ENCODE assay signal across 6 cellular contexts in genomic region chr16:23510915-23511270, GRCh38. TPM values are rescaled to one million over a fixed set of nuclear protein-coding genes. Genes with fewer than 3 reads are reported as not detected.
DNase-seq lines count a peak whose midpoint lies in the region; ATAC-seq, FAIRE-seq and TF ChIP-seq lines count a peak whose summit lies in the region.
"Not testable (repeated sequence)": the region's sequence is repeated elsewhere in the genome, so short reads cannot be mapped to it uniquely, and the experiment has no call there.

No MANE protein-coding gene starts in this region.

- H3K27ac Mint-ChIP-seq in glutamatergic neuron (ENCODE audit: unreplicated experiment) = peak overlapping the region; percentile 48
- H3K27ac Mint-ChIP-seq in nephron = peak overlapping the region in 2 of 3 experiments; percentile 73 to 83

- H2AFZ ChIP-seq in GM12878 (ENCODE audit: control insufficient read depth, low read depth, low read length) = peak overlapping the region; percentile 93

- SMC1A ChIA-PET in GM12878 (lab: Charles Lee; ENCODE audit: uncharacterized antibody, unreplicated experiment) = not testable (repeated sequence)

- not testable (repeated sequence) for FAIRE-seq in GM12878 (lab: Jason Lieb, UNC)

- not testable (repeated sequence) for H3K27me3 ChIP-seq in GM12878 (replicated peaks in 1 of 2; ENCODE audit: control insufficient read depth in 2 of 2, insufficient read depth in 2 of 2, low read length in 1 of 2); thoracic aorta (replicated peaks; ENCODE audit: insufficient read depth)

- RAD21 ChIA-PET in GM12878 (lab: Charles Lee; ENCODE audit: unreplicated experiment) = not testable (repeated sequence)

- DNase-seq in SK-N-MC (ENCODE audit: low read depth, low spot score); GM12878 (ENCODE audit: low read depth, low spot score); glutamatergic neuron; thoracic aorta (ENCODE audit: low spot score): not testable (repeated sequence)

- TF ChIP-seq CTCF in GM12878 (IDR thresholded peaks at IDR 0.05 in 2 of 3, conservative IDR thresholded peaks at IDR 0.05 in 1 of 3; ENCODE audit: control insufficient read depth in 2 of 3, extremely low read depth in 1 of 3, insufficient read depth in 1 of 3, low read depth in 3 of 3, low read length in 3 of 3); glutamatergic neuron (IDR thresholded peaks at IDR 0.05; ENCODE audit: partially characterized antibody, unreplicated experiment); nephron (IDR thresholded peaks at IDR 0.05; ENCODE audit: unreplicated experiment in 3 of 3); thoracic aorta (IDR thresholded peaks at IDR 0.05): not testable (repeated sequence)

- TF ChIP-seq EP300 in GM12878 (IDR thresholded peaks at IDR 0.05; ENCODE audit: borderline replicate concordance in 1 of 2, control insufficient read depth in 1 of 2, low read depth in 2 of 2, low read length in 2 of 2) = not testable (repeated sequence)

- not testable (repeated sequence) for H3K36me3 ChIP-seq in SK-N-MC (ENCODE audit: insufficient read depth, low read length); GM12878 (ENCODE audit: control insufficient read depth in 2 of 2, insufficient read depth in 2 of 2, low read length in 1 of 2); thoracic aorta

- not testable (repeated sequence) for H3K36me3 Mint-ChIP-seq in glutamatergic neuron (ENCODE audit: unreplicated experiment)
- H3K36me3 Mint-ChIP-seq in nephron (ENCODE audit: low read depth) = peaks cover 17% of the 10 kb centered on the region

- H3K9me3 ChIP-seq in SK-N-MC (ENCODE audit: low read depth, low read length); GM12878 (replicated peaks; ENCODE audit: control insufficient read depth, insufficient read depth, low read length); thoracic aorta: not testable (repeated sequence)

- H3K79me2 ChIP-seq in GM12878 (ENCODE audit: control insufficient read depth, insufficient read depth, low read length) = peaks cover 48% of the 10 kb centered on the region

- in situ Hi-C loops in GM12878 (cut with MboI) = not testable (repeated sequence)

- not testable (repeated sequence) for H3K9ac ChIP-seq in SK-N-MC (ENCODE audit: insufficient read length)
- H3K9ac ChIP-seq in GM12878 (ENCODE audit: control insufficient read depth, insufficient read depth, low read length) = peak overlapping the region; percentile 86

- H3K4me2 ChIP-seq in GM12878 (ENCODE audit: control insufficient read depth, insufficient read depth) = peak overlapping the region; percentile 90

- 45% methylated on average over 8 of the region's 10 CpGs for WGBS in GM12878 (ENCODE audit: insufficient coverage, insufficient replicate concordance, low lambda C conversion rate, missing lambda C conversion rate)

- H3K4me3 Mint-ChIP-seq in glutamatergic neuron (ENCODE audit: unreplicated experiment) = peak overlapping the region; percentile 86
- H3K4me3 Mint-ChIP-seq in nephron = peak overlapping the region; percentile 84 to 89 (median 89)

- peaks cover 15% of the 10 kb centered on the region for H3K27me3 Mint-ChIP-seq in glutamatergic neuron (ENCODE audit: unreplicated experiment)
- not testable (repeated sequence) for H3K27me3 Mint-ChIP-seq in nephron (ENCODE audit: low read depth)

- not testable (repeated sequence) for BruUV-seq in GM12878 (replicated peaks; lab: Mats Ljungman, UMichigan)

- H3K4me1 Mint-ChIP-seq in glutamatergic neuron (ENCODE audit: low read depth, unreplicated experiment) (peaks cover 19% of the 10 kb centered on the region), nephron (peaks cover 28% of the 10 kb centered on the region)

- H3K4me3 ChIP-seq in GM08714 (ENCODE audit: low read length) (peak overlapping the region; percentile 79; the same call in 1 of the 2 replicates), SK-N-MC (peak overlapping the region; percentile 78), GM12878 (peak overlapping the region; percentile 94; the same call in 1 of the 2 replicates), thoracic aorta (peak overlapping the region; percentile 79)

- H3K4me1 ChIP-seq in GM12878 (ENCODE audit: control insufficient read depth, insufficient read depth, low read length) = peaks cover 13% of the 10 kb centered on the region
- H3K4me1 ChIP-seq in thoracic aorta (ENCODE audit: control insufficient read depth in 1 of 2, low read depth in 2 of 2) = peaks cover 16 to 38% of the 10 kb centered on the region in 2 donors

- not testable (repeated sequence) for TF ChIP-seq RAD21 in GM12878 (IDR thresholded peaks at IDR 0.05; ENCODE audit: insufficient read depth, low read depth, low read length)

- peaks cover 12% of the 10 kb centered on the region for H4K20me1 ChIP-seq in GM12878 (ENCODE audit: control insufficient read depth, insufficient read depth)

- CTCF ChIA-PET in GM12878 (lab: Yijun Ruan, JAX) = interaction anchor here (1.9 kb wide), 1 partner anchor 86 kb away, joined by 8 read pairs; no protein-coding TSS in a partner anchor

- H3K9me3 Mint-ChIP-seq in glutamatergic neuron (ENCODE audit: unreplicated experiment) = peaks cover 13% of the 10 kb centered on the region
- H3K9me3 Mint-ChIP-seq in nephron = not testable (repeated sequence)

- POLR2A ChIA-PET in GM12878 (lab: Charles Lee) = interaction anchor here (0.7 to 2.1 kb wide), 2 partner anchors 11 to 14 kb away, joined by 3 to 6 read pairs; no protein-coding TSS in a partner anchor

- intact Hi-C loops in GM12878 (cut with micrococcal nuclease; ENCODE audit: unreplicated experiment) = not testable (repeated sequence)

- ATAC-seq in GM12878; thoracic aorta (ENCODE audit: insufficient number of reproducible peaks, low FRiP score, low read depth): not testable (repeated sequence)

- not testable (repeated sequence) for H3K27ac ChIP-seq in SK-N-MC
- peak overlapping the region; percentile 76 for H3K27ac ChIP-seq in GM12878 (ENCODE audit: control insufficient read depth, insufficient read depth)
- H3K27ac ChIP-seq in thoracic aorta = peak overlapping the region in 1 of 2 donors; percentile 64

- TF ChIP-seq POLR2A in GM12878 (IDR thresholded peaks at IDR 0.05; ENCODE audit: low read depth, low read length) = not testable (repeated sequence)

RNA-seq across cellular contexts. Expression of gene GGA2, which starts 0.6 kb away (rescaled TPM):
- total RNA-seq in GM12878 (2013; cell fraction: nucleolus; rRNA removed) = 287 and 319 TPM in 2 replicates
- 57.9 and 62.0 TPM in 2 replicates for total RNA-seq in GM12878 (2014; rRNA removed)
- total RNA-seq in GM12878 (2014; rRNA removed; fragmentation: Illumina TruSeq; extraction: Trizol) = 56.8 and 56.9 TPM in 2 replicates
- total RNA-seq in GM12878 (2021) = 106 and 113 TPM in 2 replicates
- 42.8 TPM for polyA plus RNA-seq in GM12878 (2011; ENCODE audit: low read depth)
- polyA plus RNA-seq in GM12878 (2011; rRNA removed) = 105 and 145 TPM in 2 replicates
- 58.9 and 72.5 TPM in 2 replicates for polyA plus RNA-seq in GM12878 (2011; cell fraction: cytosol; rRNA removed)
- 191 and 225 TPM in 2 replicates for polyA plus RNA-seq in GM12878 (2011; cell fraction: nucleus; rRNA removed)
- 65.6 and 83.8 TPM in 2 replicates for polyA plus RNA-seq in GM12878 (2012)
- polyA plus RNA-seq in GM12878 (2014; fragmentation: Illumina TruSeq; extraction: Trizol) = 153 and 192 TPM in 2 replicates
- 10 to 100 TPM; 14.1 to 21.5 TPM for polyA plus RNA-seq in GM12878 (2014; fragmentation: Nextera tagmentation; extraction: Ambion mirVana)
- 75.1 and 77.2 TPM in 2 replicates for polyA plus RNA-seq in GM12878 (2014; rRNA removed)
- polyA plus RNA-seq in GM12878 (2016; fragmentation: Nextera tagmentation; extraction: Ambion mirVana) = 10 to 100 TPM; 96.0 to 97.1 TPM
- 84.8 and 103 TPM in 2 replicates for polyA minus RNA-seq in GM12878 (2011; rRNA and poly(A)+ RNA removed)
- polyA minus RNA-seq in GM12878 (2011; cell fraction: cytosol; rRNA and poly(A)+ RNA removed) = 32.7 and 35.3 TPM in 2 replicates
- 47.3 and 59.9 TPM in 2 replicates for polyA minus RNA-seq in GM12878 (2011; cell fraction: nucleus; rRNA and poly(A)+ RNA removed)
- 51.6 TPM for total RNA-seq in glutamatergic neuron (ENCODE audit: unreplicated experiment)
- 10 to 100 TPM; 61.7 to 61.9 TPM for total RNA-seq in thoracic aorta

RNA-seq across cellular contexts. Expression of gene EARS2, which starts 46.3 kb away (rescaled TPM):
- total RNA-seq in GM12878 (2013; cell fraction: nucleolus; rRNA removed) = 85.7 and 98.9 TPM in 2 replicates
- total RNA-seq in GM12878 (2014; rRNA removed) (38.0 and 39.0 TPM in 2 replicates), GM12878 (2014; rRNA removed; fragmentation: Illumina TruSeq; extraction: Trizol) (36.7 TPM in 2 replicates), GM12878 (2021) (28.8 and 32.1 TPM in 2 replicates), glutamatergic neuron (ENCODE audit: unreplicated experiment) (8.3 TPM), thoracic aorta (10 to 100 TPM; 26.3 to 29.8 TPM)
- 32.3 TPM for polyA plus RNA-seq in GM12878 (2011; ENCODE audit: low read depth)
- polyA plus RNA-seq in GM12878 (2011; rRNA removed) (63.0 and 65.9 TPM in 2 replicates), GM12878 (2014; fragmentation: Illumina TruSeq; extraction: Trizol) (41.3 and 47.9 TPM in 2 replicates), GM12878 (2014; fragmentation: Nextera tagmentation; extraction: Ambion mirVana) (10 to 100 TPM; 12.9 to 27.0 TPM), GM12878 (2014; rRNA removed) (27.3 and 39.8 TPM in 2 replicates), GM12878 (2016; fragmentation: Nextera tagmentation; extraction: Ambion mirVana) (10 to 100 TPM; 31.0 to 34.8 TPM)
- 107 and 120 TPM in 2 replicates for polyA plus RNA-seq in GM12878 (2011; cell fraction: cytosol; rRNA removed)
- 90.6 and 122 TPM in 2 replicates for polyA plus RNA-seq in GM12878 (2011; cell fraction: nucleus; rRNA removed)
- polyA plus RNA-seq in GM12878 (2012) = 16.5 and 17.4 TPM in 2 replicates
- polyA minus RNA-seq in GM12878 (2011; rRNA and poly(A)+ RNA removed) = 107 and 161 TPM in 2 replicates
- polyA minus RNA-seq in GM12878 (2011; cell fraction: cytosol; rRNA and poly(A)+ RNA removed) = 26.6 and 33.1 TPM in 2 replicates
- polyA minus RNA-seq in GM12878 (2011; cell fraction: nucleus; rRNA and poly(A)+ RNA removed) = 58.2 and 89.6 TPM in 2 replicates

RNA-seq across cellular contexts. Expression of gene UBFD1, which starts 46.6 kb away (rescaled TPM):
- 85.8 and 94.9 TPM in 2 replicates for total RNA-seq in GM12878 (2013; cell fraction: nucleolus; rRNA removed)
- total RNA-seq in GM12878 (2014; rRNA removed) (31.3 and 38.3 TPM in 2 replicates), GM12878 (2014; rRNA removed; fragmentation: Illumina TruSeq; extraction: Trizol) (18.1 and 19.0 TPM in 2 replicates), GM12878 (2021) (45.8 and 48.5 TPM in 2 replicates), glutamatergic neuron (ENCODE audit: unreplicated experiment) (103 TPM), thoracic aorta (10 to 100 TPM; 56.0 to 84.9 TPM)
- polyA plus RNA-seq in GM12878 (2011; ENCODE audit: low read depth) = 14.2 TPM
- polyA plus RNA-seq in GM12878 (2011; rRNA removed) (37.6 and 41.9 TPM in 2 replicates), GM12878 (2014; fragmentation: Illumina TruSeq; extraction: Trizol) (23.4 and 23.7 TPM in 2 replicates), GM12878 (2014; fragmentation: Nextera tagmentation; extraction: Ambion mirVana) (1 to 10 TPM; 7.3 to 7.9 TPM), GM12878 (2014; rRNA removed) (31.1 and 40.7 TPM in 2 replicates), GM12878 (2016; fragmentation: Nextera tagmentation; extraction: Ambion mirVana) (10 to 100 TPM; 33.2 to 38.6 TPM)
- polyA plus RNA-seq in GM12878 (2011; cell fraction: cytosol; rRNA removed) = 36.0 and 38.8 TPM in 2 replicates
- 47.5 and 49.8 TPM in 2 replicates for polyA plus RNA-seq in GM12878 (2011; cell fraction: nucleus; rRNA removed)
- polyA plus RNA-seq in GM12878 (2012) = 20.5 and 20.8 TPM in 2 replicates
- 34.2 and 37.5 TPM in 2 replicates for polyA minus RNA-seq in GM12878 (2011; rRNA and poly(A)+ RNA removed)
- polyA minus RNA-seq in GM12878 (2011; cell fraction: cytosol; rRNA and poly(A)+ RNA removed) = 8.0 and 10.4 TPM in 2 replicates
- 29.4 and 42.0 TPM in 2 replicates for polyA minus RNA-seq in GM12878 (2011; cell fraction: nucleus; rRNA and poly(A)+ RNA removed)

RNA-seq across cellular contexts. Expression of gene COG7, which starts 57.9 kb away (rescaled TPM):
- total RNA-seq in GM12878 (2013; cell fraction: nucleolus; rRNA removed) = 93.3 and 95.2 TPM in 2 replicates
- total RNA-seq in GM12878 (2014; rRNA removed) (9.7 and 12.1 TPM in 2 replicates), GM12878 (2014; rRNA removed; fragmentation: Illumina TruSeq; extraction: Trizol) (9.4 and 10.0 TPM in 2 replicates), GM12878 (2021) (9.4 and 10.9 TPM in 2 replicates), glutamatergic neuron (ENCODE audit: unreplicated experiment) (12.7 TPM), thoracic aorta (10 to 100 TPM; 27.8 to 37.6 TPM)
- 10.2 TPM for polyA plus RNA-seq in GM12878 (2011; ENCODE audit: low read depth)
- polyA plus RNA-seq in GM12878 (2011; rRNA removed) (12.6 and 24.0 TPM in 2 replicates), GM12878 (2014; fragmentation: Illumina TruSeq; extraction: Trizol) (8.2 and 10.6 TPM in 2 replicates), GM12878 (2014; fragmentation: Nextera tagmentation; extraction: Ambion mirVana) (1 to 10 TPM; 2.9 to 7.5 TPM), GM12878 (2014; rRNA removed) (12.8 and 14.9 TPM in 2 replicates), GM12878 (2016; fragmentation: Nextera tagmentation; extraction: Ambion mirVana) (1 to 10 TPM; 9.5 to 9.9 TPM)
- polyA plus RNA-seq in GM12878 (2011; cell fraction: cytosol; rRNA removed) = 39.0 and 41.6 TPM in 2 replicates
- 51.4 and 53.8 TPM in 2 replicates for polyA plus RNA-seq in GM12878 (2011; cell fraction: nucleus; rRNA removed)
- polyA plus RNA-seq in GM12878 (2012) = 13.9 and 14.5 TPM in 2 replicates
- 32.6 and 33.8 TPM in 2 replicates for polyA minus RNA-seq in GM12878 (2011; rRNA and poly(A)+ RNA removed)
- 5.6 and 8.7 TPM in 2 replicates for polyA minus RNA-seq in GM12878 (2011; cell fraction: cytosol; rRNA and poly(A)+ RNA removed)
- polyA minus RNA-seq in GM12878 (2011; cell fraction: nucleus; rRNA and poly(A)+ RNA removed) = 14.7 and 20.9 TPM in 2 replicates
